Comparison of ENCODE assay signal across 10 cellular contexts in the genomic region with DNA sequence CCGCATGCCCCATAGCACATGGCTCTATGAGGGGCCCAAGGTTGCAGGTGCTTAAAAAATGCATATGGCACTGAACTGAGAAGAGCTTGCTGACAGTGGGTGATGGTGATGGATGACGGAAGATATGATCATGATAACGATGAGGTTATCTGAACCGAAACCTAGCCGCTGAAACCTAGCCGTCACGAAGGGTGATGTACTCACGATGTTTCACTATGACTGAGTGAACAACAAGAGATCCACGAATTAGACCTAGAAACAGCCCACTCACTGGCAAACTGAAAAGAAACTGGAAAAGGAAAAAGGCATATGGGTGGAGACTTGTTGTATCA. TPM values are rescaled to one million over a fixed set of nuclear protein-coding genes. Genes with fewer than 3 reads are reported as not detected.
DNase-seq lines count a peak whose midpoint lies in the region; ATAC-seq and TF ChIP-seq lines count a peak whose summit lies in the region.
"Had no signal": no experiment of that assay in that cellular context is flagged by ENCODE, and none has a peak within 500 bp of the region (broad histone marks: within the 10 kb centered on the region; RNA-seq: fewer than 3 reads in every experiment).

No MANE protein-coding gene starts in this region.

- peak; percentile 82 for ATAC-seq in GM21423 (IDR thresholded peaks at IDR 0.05; ENCODE audit: unreplicated experiment)
- peak; percentile 93 for ATAC-seq in HG03520 (IDR thresholded peaks at IDR 0.05; ENCODE audit: unreplicated experiment)
- ATAC-seq in activated naive CD8-positive, alpha-beta T cell treated with anti-CD3 and anti-CD28 coated beads, Interleukin-2, amount 50 U/mL, for 24 hours = peak; percentile 70

- TF ChIP-seq CTCF in GM10248 (IDR thresholded peaks at IDR 0.05; ENCODE audit: control extremely low read depth, extremely low read depth, low read depth, missing control alignments) (no peak), OCI-LY7 (conservative IDR thresholded peaks at IDR 0.05; ENCODE audit: low read length) (no peak)

- peak overlapping the region; percentile 89 for H3K27ac Mint-ChIP-seq in activated naive CD8-positive, alpha-beta T cell treated with anti-CD3 and anti-CD28 coated beads, Interleukin-2, amount 50 U/mL, for 24 hours

- DNase-seq in GM10248 (ENCODE audit: extremely low spot score) (peak; percentile 46), ecto neural progenitor cell (ENCODE audit: low spot score) (no peak), OCI-LY7 (ENCODE audit: low spot score) (no peak), KG1 (lab: John Stamatoyannopoulos, UW) (no peak), HEK293T (ENCODE audit: extremely low spot score) (no peak)
- DNase-seq in activated naive CD8-positive, alpha-beta T cell treated with anti-CD3 and anti-CD28 coated beads, Interleukin-2, amount 50 U/mL, for 24 hours = peak; percentile 53

- no peaks in the 10 kb centered on the region for H4K20me1 ChIP-seq in OCI-LY7 (ENCODE audit: insufficient read depth, low read length)
- H4K20me1 ChIP-seq: BLaER1 treated with 17β-estradiol and CSF1 and Interleukin-3, amounts not matched to agents 10 nM and 100 nM had no signal

- BruUV-seq in OCI-LY7 (replicated peaks; lab: Mats Ljungman, UMichigan) = no TSS peak

- peaks cover 99% of the 10 kb centered on the region for H3K4me1 Mint-ChIP-seq in activated naive CD8-positive, alpha-beta T cell treated with anti-CD3 and anti-CD28 coated beads, Interleukin-2, amount 50 U/mL, for 24 hours

- H3K4me3 ChIP-seq in OCI-LY7 (ENCODE audit: low read depth, low read length, poor library complexity, severe bottlenecking) = no peak overlapping the region
- H3K4me3 ChIP-seq: BLaER1 treated with 17β-estradiol and CSF1 and Interleukin-3, amounts not matched to agents 10 nM and 100 nM; smooth muscle cell had no signal

- H3K9me3 ChIP-seq in OCI-LY7 (ENCODE audit: low read length) = no peaks in the 10 kb centered on the region

- CTCF ChIA-PET in GM10248 (lab: Yijun Ruan, JAX) (interaction anchor here (1.4 to 3.4 kb wide), 4 partner anchors 18 to 62 kb away, joined by 3 to 12 read pairs (median 8); a partner anchor contains a TSS), OCI-LY7 (lab: Charles Lee; ENCODE audit: unreplicated experiment) (no interaction called here), HEK293T (lab: Yijun Ruan, JAX) (no interaction called here)

- no peak overlapping the region for H3K27ac ChIP-seq in OCI-LY7 (ENCODE audit: low read depth, low read length, poor library complexity, severe bottlenecking)
- H3K27ac ChIP-seq: BLaER1 treated with 17β-estradiol and CSF1 and Interleukin-3, amounts not matched to agents 10 nM and 100 nM had no signal

- no peak overlapping the region for H2AFZ ChIP-seq in OCI-LY7 (ENCODE audit: low read length)

- H3K4me3 Mint-ChIP-seq in activated naive CD8-positive, alpha-beta T cell treated with anti-CD3 and anti-CD28 coated beads, Interleukin-2, amount 50 U/mL, for 24 hours = peak overlapping the region; percentile 30

- H3K4me2 ChIP-seq in OCI-LY7 (ENCODE audit: low read length) = no peak overlapping the region
- H3K4me2 ChIP-seq: smooth muscle cell had no signal

- H3K9me3 Mint-ChIP-seq in activated naive CD8-positive, alpha-beta T cell treated with anti-CD3 and anti-CD28 coated beads, Interleukin-2, amount 50 U/mL, for 24 hours = peaks cover 8% of the 10 kb centered on the region

- H3K9me2 ChIP-seq in OCI-LY7 (ENCODE audit: insufficient read depth, low read length) = no peaks in the 10 kb centered on the region

- H3K79me2 ChIP-seq in OCI-LY7 (ENCODE audit: insufficient read depth, low read depth, low read length) = no peaks in the 10 kb centered on the region

- H3K27me3 Mint-ChIP-seq in activated naive CD8-positive, alpha-beta T cell treated with anti-CD3 and anti-CD28 coated beads, Interleukin-2, amount 50 U/mL, for 24 hours = no peaks in the 10 kb centered on the region

- intact Hi-C loops in OCI-LY7 (cut with micrococcal nuclease; ENCODE audit: unreplicated experiment) = no loop called here

- peaks cover 31% of the 10 kb centered on the region for H3K4me1 ChIP-seq in OCI-LY7 (ENCODE audit: insufficient read depth, low read length, poor library complexity, severe bottlenecking)

- no peaks in the 10 kb centered on the region for H3K36me3 ChIP-seq in OCI-LY7 (ENCODE audit: insufficient read depth, low read length)
- H3K36me3 ChIP-seq: BLaER1 treated with 17β-estradiol and CSF1 and Interleukin-3, amounts not matched to agents 10 nM and 100 nM had no signal

- no peaks in the 10 kb centered on the region for H3K36me3 Mint-ChIP-seq in activated naive CD8-positive, alpha-beta T cell treated with anti-CD3 and anti-CD28 coated beads, Interleukin-2, amount 50 U/mL, for 24 hours (ENCODE audit: low read depth)

- POLR2A ChIA-PET in GM10248 (lab: Yijun Ruan, JAX) = no interaction called here
- POLR2A ChIA-PET in OCI-LY7 (lab: Charles Lee) = interaction anchor here (1.2 kb wide), 2 partner anchors 13 to 23 kb away, joined by 3 read pairs; no protein-coding TSS in a partner anchor
- POLR2A ChIA-PET in HEK293T (lab: Yijun Ruan, JAX) = no interaction called here

TF ChIP-seq in HEK293T, 16 proteins besides CTCF, POLR2A, EP300 and RAD21:
- TF ChIP-seq ELF4 (IDR thresholded peaks at IDR 0.05) (no peak), CTBP1 (IDR thresholded peaks at IDR 0.05; ENCODE audit: borderline replicate concordance) (no peak), NFRKB (IDR thresholded peaks at IDR 0.05) (no peak), ZNF384 (IDR thresholded peaks at IDR 0.05) (no peak), FOXK2 (IDR thresholded peaks at IDR 0.05) (no peak), FOXM1 (IDR thresholded peaks at IDR 0.05; ENCODE audit: borderline replicate concordance) (no peak), SP1 (IDR thresholded peaks at IDR 0.05) (no peak), L3MBTL2 (conservative IDR thresholded peaks at IDR 0.05) (no peak), FOXA1 (IDR thresholded peaks at IDR 0.05) (no peak), SUZ12 (IDR thresholded peaks at IDR 0.05) (no peak)

RNA-seq across cellular contexts. Expression of a gene that starts 57.6 kb away (rescaled TPM):
- 62.4 and 65.6 TPM in 2 replicates for total RNA-seq in OCI-LY7 (2014; rRNA removed; shearing (Covaris generic))
- 251 and 256 TPM in 2 replicates for total RNA-seq in OCI-LY7 (2022)

Comparison
In these comparisons a context has a peak if more than half of its experiments do, and no peak if none do; other contexts are left out.
1. DNase-seq: peak in GM10248 (single experiment) and activated naive CD8-positive, alpha-beta T cell treated with anti-CD3 and anti-CD28 coated beads, Interleukin-2, amount 50 U/mL, for 24 hours (single experiment); none in ecto neural progenitor cell (single experiment), OCI-LY7 (single experiment), KG1 (single experiment) and HEK293T (single experiment).
2. Peak in every context shown above with its lines, with median percentiles within 50 percentile points of each other: ATAC-seq.